Comparison of ENCODE assay signal across 10 cellular contexts in genomic region chr18:48943333-48943732, GRCh38. TPM values are rescaled to one million over a fixed set of nuclear protein-coding genes. Genes with fewer than 3 reads are reported as not detected.
A peak's percentile ranks its signal among the peaks of the same experiment; 100 is the strongest.
DNase-seq lines count a peak whose midpoint lies in the region; ATAC-seq and TF ChIP-seq lines count a peak whose summit lies in the region.
"Had no signal": no experiment of that assay in that cellular context is flagged by ENCODE, and none has a peak within 500 bp of the region (broad histone marks: within the 10 kb centered on the region; RNA-seq: fewer than 3 reads in every experiment).

No MANE protein-coding gene starts in this region.

- H4K20me1 ChIP-seq in fibroblast of lung (ENCODE audit: control insufficient read depth, extremely low read depth, insufficient read depth, low read length): no peaks in the 10 kb centered on the region

- H3K4me1 Mint-ChIP-seq in CD4-positive, alpha-beta memory T cell: peaks cover 85 to 100% (median 92%) of the 10 kb centered on the region in 4 donors
- H3K4me1 Mint-ChIP-seq in activated T-cell treated with anti-CD3 and anti-CD28 coated beads, Interleukin-2, amount 50 U/mL, for 72 hours (ENCODE audit: low read depth): peaks cover 97% of the 10 kb centered on the region

- no peak for DNase-seq in CD4-positive, alpha-beta memory T cell
- DNase-seq in NT2/D1 (ENCODE audit: low read depth, low spot score): no peak
- no peak for DNase-seq in fibroblast of lung (ENCODE audit: low read depth in 2 of 2)
- peak; percentile 44 for DNase-seq in posterior vena cava (ENCODE audit: low spot score)
- no peak for DNase-seq in NCI-H187 treated with DMSO at 0.1 percent for 48 hours (lab: John Stamatoyannopoulos, UW)
- DNase-seq in ureter (ENCODE audit: low spot score): no peak
- DNase-seq in activated T-cell treated with anti-CD3 and anti-CD28 coated beads, Interleukin-2, amount 50 U/mL, for 72 hours: no peak
- DNase-seq: effector memory CD4-positive, alpha-beta T cell; stimulated activated CD8-positive, alpha-beta memory T cell treated with anti-CD3 and anti-CD28 coated beads, Interleukin-4, amount 100 ng/mL, for 48 hours had no signal

- H3K79me2 ChIP-seq in fibroblast of lung (ENCODE audit: control insufficient read depth, insufficient read depth, low read length): peaks cover 82% of the 10 kb centered on the region

- no peaks in the 10 kb centered on the region for H3K9me3 Mint-ChIP-seq in CD4-positive, alpha-beta memory T cell
- H3K9me3 Mint-ChIP-seq in activated T-cell treated with anti-CD3 and anti-CD28 coated beads, Interleukin-2, amount 50 U/mL, for 72 hours: no peaks in the 10 kb centered on the region

- POLR2A ChIA-PET in CD4-positive, alpha-beta memory T cell (lab: Charles Lee; ENCODE audit: partially characterized antibody): interaction anchor here (1.2 to 10.3 kb wide), 4 partner anchors 10 to 544 kb away, joined by 3 to 118 read pairs (median 8); partner anchors contain the start of gene C18orf32

- peaks cover 24 to 64% of the 10 kb centered on the region in 2 donors for H3K36me3 Mint-ChIP-seq in CD4-positive, alpha-beta memory T cell
- peaks cover 12 to 23% of the 10 kb centered on the region in 2 donors for H3K36me3 Mint-ChIP-seq in activated T-cell treated with anti-CD3 and anti-CD28 coated beads, Interleukin-2, amount 50 U/mL, for 72 hours (ENCODE audit: insufficient read depth in 2 of 2)

- H3K9ac ChIP-seq in NT2/D1 (ENCODE audit: insufficient read length, low read depth): peak overlapping the region; percentile 53
- H3K9ac ChIP-seq in fibroblast of lung (ENCODE audit: insufficient read depth, low read length): no peak overlapping the region

- no peak for TF ChIP-seq CTCF in fibroblast of lung (conservative IDR thresholded peaks at IDR 0.05 in 1 of 2, IDR thresholded peaks at IDR 0.05 in 1 of 2; ENCODE audit: low read depth in 1 of 2, low read length in 2 of 2)

- peak overlapping the region in 6 of 8 donors; percentile 58 to 100 (median 84) for H3K4me3 Mint-ChIP-seq in CD4-positive, alpha-beta memory T cell
- no peak overlapping the region for H3K4me3 Mint-ChIP-seq in activated T-cell treated with anti-CD3 and anti-CD28 coated beads, Interleukin-2, amount 50 U/mL, for 72 hours

- ATAC-seq in GM21390 (IDR thresholded peaks at IDR 0.05; ENCODE audit: unreplicated experiment): no peak
- no peak for ATAC-seq in activated T-cell treated with anti-CD3 and anti-CD28 coated beads, Interleukin-2, amount 50 U/mL, for 72 hours (replicated peaks in 1 of 2)

- CTCF ChIA-PET in CD4-positive, alpha-beta memory T cell (lab: Charles Lee; ENCODE audit: partially characterized antibody): no interaction called here

- H3K27me3 ChIP-seq in CD4-positive, alpha-beta memory T cell (ENCODE audit: insufficient read depth, low read length): no peaks in the 10 kb centered on the region
- H3K27me3 ChIP-seq in NT2/D1 (ENCODE audit: insufficient read depth, insufficient read length) (no peaks in the 10 kb centered on the region), fibroblast of lung (ENCODE audit: control insufficient read depth, insufficient read depth, low read length) (no peaks in the 10 kb centered on the region)

- no peaks in the 10 kb centered on the region for H3K27me3 Mint-ChIP-seq in CD4-positive, alpha-beta memory T cell
- peaks cover 10% of the 10 kb centered on the region for H3K27me3 Mint-ChIP-seq in activated T-cell treated with anti-CD3 and anti-CD28 coated beads, Interleukin-2, amount 50 U/mL, for 72 hours (ENCODE audit: low read depth)

- H3K36me3 ChIP-seq in CD4-positive, alpha-beta memory T cell (ENCODE audit: insufficient read depth, low read length): no peaks in the 10 kb centered on the region
- H3K36me3 ChIP-seq in NT2/D1 (ENCODE audit: insufficient read depth, insufficient read length, low read length) (peaks cover 87% of the 10 kb centered on the region), fibroblast of lung (ENCODE audit: control insufficient read depth, insufficient read depth, low read length) (peaks cover 2% of the 10 kb centered on the region)

- no peak overlapping the region for H3K27ac ChIP-seq in CD4-positive, alpha-beta memory T cell (ENCODE audit: low read depth, low read length)
- peak overlapping the region; percentile 65 for H3K27ac ChIP-seq in fibroblast of lung (ENCODE audit: insufficient read depth, low read length)

- H3K9me3 ChIP-seq in CD4-positive, alpha-beta memory T cell (ENCODE audit: control insufficient read depth in 1 of 2, low read length in 2 of 2): no peaks in the 10 kb centered on the region
- H3K9me3 ChIP-seq in NT2/D1 (ENCODE audit: insufficient read depth, low read length) (no peaks in the 10 kb centered on the region), fibroblast of lung (ENCODE audit: control insufficient read depth, insufficient read depth, low read depth, low read length) (no peaks in the 10 kb centered on the region)

- no peak overlapping the region for H3K4me3 ChIP-seq in CD4-positive, alpha-beta memory T cell (ENCODE audit: low read length in 2 of 2)
- H3K4me3 ChIP-seq in NT2/D1 (ENCODE audit: insufficient read length, low read depth) (peak overlapping the region; percentile 1), fibroblast of lung (replicated peaks in 1 of 4; ENCODE audit: control extremely low read depth in 1 of 4, insufficient read depth in 1 of 4, low read depth in 3 of 4, low read length in 4 of 4) (peak overlapping the region in 1 of 4 experiments; percentile 0)

- intact Hi-C loops in CD4-positive, alpha-beta memory T cell (cut with micrococcal nuclease): loop anchor here (10.0 kb wide), 2 partner anchors 871 to 1341 kb away; partner anchors contain the start of genes ACAA2, CXXC1 and MBD1
- intact Hi-C loops in posterior vena cava (cut with DNase I): loop anchor here (10.0 kb wide), 3 partner anchors 159 to 269 kb away; no protein-coding TSS in a partner anchor

- H3K4me1 ChIP-seq in CD4-positive, alpha-beta memory T cell (ENCODE audit: insufficient read depth, low read length): peaks cover 98% of the 10 kb centered on the region
- H3K4me1 ChIP-seq in NT2/D1 (ENCODE audit: insufficient read depth, insufficient read length) (peaks cover 19% of the 10 kb centered on the region), fibroblast of lung (ENCODE audit: control insufficient read depth, extremely low read depth, insufficient read depth, low read length) (peaks cover 55% of the 10 kb centered on the region)

- peak overlapping the region; percentile 29 to 89 (median 77) for H3K27ac Mint-ChIP-seq in CD4-positive, alpha-beta memory T cell
- no peak overlapping the region for H3K27ac Mint-ChIP-seq in activated T-cell treated with anti-CD3 and anti-CD28 coated beads, Interleukin-2, amount 50 U/mL, for 72 hours

- H2AFZ ChIP-seq in fibroblast of lung (ENCODE audit: low read length): no peak overlapping the region

- peak overlapping the region; percentile 34 for H3K4me2 ChIP-seq in fibroblast of lung (ENCODE audit: extremely low read depth, insufficient read depth, low read length)

RNA-seq across cellular contexts. Expression of gene SMAD7, which starts 7.4 kb away (rescaled TPM):
- total RNA-seq in CD4-positive, alpha-beta memory T cell: 10 to 100 TPM; 31.0 to 31.2 TPM
- 1 to 10 TPM; 2.7 to 4.7 TPM for polyA plus RNA-seq in CD4-positive, alpha-beta memory T cell
- total RNA-seq in fibroblast of lung (16.3 and 23.1 TPM in 2 replicates), posterior vena cava (10 to 100 TPM; 34.7 to 36.8 TPM), ureter (23.2 TPM)
- polyA plus RNA-seq in fibroblast of lung: 6.1 and 8.1 TPM in 2 replicates
- 5.0 and 7.1 TPM in 2 replicates for polyA plus RNA-seq in fibroblast of lung (2012)
- polyA minus RNA-seq in fibroblast of lung (ENCODE audit: low replicate concordance): 14.3 and 26.8 TPM in 2 replicates
- total RNA-seq in activated T-cell treated with anti-CD3 and anti-CD28 coated beads, Interleukin-2, amount 50 U/mL, for 72 hours: 10 to 100 TPM; 14.9 to 21.7 TPM

Comparison
In these comparisons a context has a peak if more than half of its experiments do, and no peak if none do; other contexts are left out.
1. H3K4me3 Mint-ChIP-seq: peak in CD4-positive, alpha-beta memory T cell (6 of 8); none in activated T-cell treated with anti-CD3 and anti-CD28 coated beads, Interleukin-2, amount 50 U/mL, for 72 hours (0 of 2).